7 cellular contexts compared by ENCODE assay signal in the genomic region with DNA sequence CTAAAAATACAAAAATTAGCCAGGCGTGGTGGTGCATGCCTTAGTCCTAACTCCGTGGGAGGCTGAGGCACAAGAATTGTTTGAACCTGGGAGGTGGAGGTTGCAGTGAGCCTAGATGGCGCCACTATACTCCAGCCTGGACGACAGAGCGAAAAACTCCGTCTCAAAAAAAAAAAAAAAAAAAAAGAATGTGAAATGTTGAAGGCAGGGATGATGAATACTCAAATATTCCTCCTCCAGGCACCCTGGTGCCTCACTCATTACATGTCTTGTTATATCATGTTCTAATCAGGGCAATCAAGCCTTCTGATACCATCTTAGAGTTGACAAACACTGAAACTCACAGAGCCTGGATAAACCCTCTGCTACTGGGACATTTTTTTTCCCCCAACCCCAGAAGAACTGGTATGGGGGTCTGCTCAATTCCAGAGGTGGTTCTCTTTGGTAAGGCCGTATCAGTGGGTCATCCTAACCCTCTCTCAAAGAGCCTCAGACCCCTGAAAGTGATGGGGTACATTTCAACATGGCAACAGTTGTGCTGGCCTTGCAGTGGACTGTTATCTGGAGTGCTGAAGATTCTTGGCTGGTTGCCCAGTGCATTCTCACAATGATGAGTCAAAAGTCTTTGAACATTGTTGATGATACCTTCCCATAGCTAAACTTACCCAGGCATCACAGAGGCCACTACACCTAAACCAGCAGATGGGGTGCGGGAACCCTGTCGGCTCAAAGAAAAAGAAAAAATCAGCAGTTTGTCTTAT. TPM values are rescaled to one million over a fixed set of nuclear protein-coding genes. Genes with fewer than 3 reads are reported as not detected.
DNase-seq lines count a peak whose midpoint lies in the region; ATAC-seq and TF ChIP-seq lines count a peak whose summit lies in the region.

No MANE protein-coding gene starts in this region.

- no peak overlapping the region for H2AFZ ChIP-seq in SK-N-SH (ENCODE audit: low read depth)

- no peak for TF ChIP-seq EP300 in SK-N-SH (IDR thresholded peaks at IDR 0.05; ENCODE audit: borderline replicate concordance in 1 of 2, low read depth in 1 of 2, low read length in 1 of 2)

- ATAC-seq in HG02884 (IDR thresholded peaks at IDR 0.05; ENCODE audit: unreplicated experiment) (peak; percentile 46), GM19455 (IDR thresholded peaks at IDR 0.05; ENCODE audit: unreplicated experiment) (no peak)

- H3K9me2 ChIP-seq in SK-N-SH: no peaks in the 10 kb centered on the region

- H3F3A ChIP-seq in SK-N-SH (replicated peaks; ENCODE audit: insufficient read depth): peaks cover 15% of the 10 kb centered on the region

- TF ChIP-seq CTCF in GM13976 (IDR thresholded peaks at IDR 0.05; ENCODE audit: borderline replicate concordance, control extremely low read depth, extremely low read depth, insufficient read depth, missing control alignments): no peak
- peak; percentile 29 for TF ChIP-seq CTCF in SK-N-SH (IDR thresholded peaks at IDR 0.05)
- TF ChIP-seq CTCF in cardiac fibroblast (IDR thresholded peaks at IDR 0.05; ENCODE audit: low read depth, low read length): no peak

- H3K9ac ChIP-seq in SK-N-SH: no peak overlapping the region

- no peaks in the 10 kb centered on the region for H3K36me3 ChIP-seq in SK-N-SH (replicated peaks in 1 of 2; ENCODE audit: control insufficient read depth in 1 of 2, insufficient read depth in 2 of 2, low read length in 1 of 2)

- H3K4me3 ChIP-seq in SK-N-SH (ENCODE audit: low read depth in 2 of 2, low read length in 1 of 2) (no peak overlapping the region), cardiac fibroblast (replicated peaks in 1 of 2; ENCODE audit: low read depth in 2 of 2, low read length in 2 of 2) (no peak overlapping the region)

- peaks cover 15% of the 10 kb centered on the region for H3K79me2 ChIP-seq in SK-N-SH (ENCODE audit: insufficient read depth)

- peaks cover 0 to 7% of the 10 kb centered on the region in 2 experiments; a peak in 1 of 4 replicates for H3K4me1 ChIP-seq in SK-N-SH (ENCODE audit: control insufficient read depth in 1 of 2, insufficient read depth in 2 of 2, low read depth in 1 of 2, low read length in 1 of 2)

- DNase-seq in GM13976 (ENCODE audit: low spot score) (peak; percentile 47), SK-N-SH (no peak), cardiac fibroblast (ENCODE audit: low read depth in 2 of 2) (peak; percentile 64 to 87), retina (no peak)
- DNase-seq in stimulated activated naive CD4-positive, alpha-beta T cell treated with Interleukin-2 at 50 U/mL for 16 hours (lab: John Stamatoyannopoulos, UW): peak; percentile 49

- H4K20me1 ChIP-seq in SK-N-SH (ENCODE audit: insufficient read depth): 0 out of 2 replicates have a peak, but pooled peaks cover under 1% of the 10 kb centered on the region

- peak overlapping the region in 1 of 2 experiments; percentile 54; a peak in 2 of 4 replicates for H3K27ac ChIP-seq in SK-N-SH (ENCODE audit: low read depth in 2 of 2, low read length in 1 of 2)

- in situ Hi-C loops in GM13976 (cut with MboI; ENCODE audit: low sequenced_read_pairs, unreplicated experiment): loop anchor here (25.0 kb wide), 1 partner anchor 527 kb away; no protein-coding TSS in a partner anchor

- no peaks in the 10 kb centered on the region for H3K27me3 ChIP-seq in SK-N-SH (ENCODE audit: insufficient read depth)

- 44% methylated on average over 9 of the region's 9 CpGs for whole genome bisulfite sequencing in SK-N-SH (ENCODE audit: low lambda C conversion rate)

- H3K9me3 ChIP-seq in SK-N-SH: no peaks in the 10 kb centered on the region

- POLR2A ChIA-PET in SK-N-SH (lab: Yijun Ruan, JAX): no interaction called here

- CTCF ChIA-PET in SK-N-SH (lab: Yijun Ruan, JAX): interaction anchor here (1.5 kb wide), 1 partner anchor 85 kb away, joined by 4 read pairs; no protein-coding TSS in a partner anchor

- TF ChIP-seq RAD21 in SK-N-SH (IDR thresholded peaks at IDR 0.05; ENCODE audit: low read length): no peak

- no peak overlapping the region for H3K4me2 ChIP-seq in SK-N-SH

TF ChIP-seq in SK-N-SH, 30 proteins besides CTCF, POLR2A, EP300 and RAD21:
- TF ChIP-seq TEAD4 (IDR thresholded peaks at IDR 0.05; ENCODE audit: borderline replicate concordance, insufficient read depth) (no peak), NFIC (IDR thresholded peaks at IDR 0.05; ENCODE audit: borderline replicate concordance) (peak; percentile 79), RXRA (IDR thresholded peaks at IDR 0.05; ENCODE audit: borderline replicate concordance, low read depth) (no peak), SMC3 (IDR thresholded peaks at IDR 0.05; ENCODE audit: low read depth, low read length) (no peak), ELF1 (IDR thresholded peaks at IDR 0.05) (no peak), CHD2 (IDR thresholded peaks at IDR 0.05; ENCODE audit: low read length, partially characterized antibody) (no peak), SIN3A (IDR thresholded peaks at IDR 0.05; ENCODE audit: borderline replicate concordance, low read depth, low read length) (no peak), FOXM1 (IDR thresholded peaks at IDR 0.05; ENCODE audit: low read depth) (no peak), JUND (IDR thresholded peaks at IDR 0.05) (peak; percentile 21), MXI1 (IDR thresholded peaks at IDR 0.05; ENCODE audit: low read depth, low read length) (no peak), POLR2AphosphoS5 (IDR thresholded peaks at IDR 0.05; ENCODE audit: low read depth, low read length) (no peak), FOSL2 (IDR thresholded peaks at IDR 0.05; ENCODE audit: borderline replicate concordance, low read depth) (peak; percentile 30; the same call in 1 of the 2 replicates), GATA2 (CRISPR knock-in tag; IDR thresholded peaks at IDR 0.05) (no peak), FOXJ3 (CRISPR knock-in tag; IDR thresholded peaks at IDR 0.05) (no peak)
- TF ChIP-seq, protein P1, sequence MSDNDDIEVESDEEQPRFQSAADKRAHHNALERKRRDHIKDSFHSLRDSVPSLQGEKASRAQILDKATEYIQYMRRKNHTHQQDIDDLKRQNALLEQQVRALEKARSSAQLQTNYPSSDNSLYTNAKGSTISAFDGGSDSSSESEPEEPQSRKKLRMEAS (IDR thresholded peaks at IDR 0.05; ENCODE audit: low read depth): no peak
- TF ChIP-seq, protein P2, sequence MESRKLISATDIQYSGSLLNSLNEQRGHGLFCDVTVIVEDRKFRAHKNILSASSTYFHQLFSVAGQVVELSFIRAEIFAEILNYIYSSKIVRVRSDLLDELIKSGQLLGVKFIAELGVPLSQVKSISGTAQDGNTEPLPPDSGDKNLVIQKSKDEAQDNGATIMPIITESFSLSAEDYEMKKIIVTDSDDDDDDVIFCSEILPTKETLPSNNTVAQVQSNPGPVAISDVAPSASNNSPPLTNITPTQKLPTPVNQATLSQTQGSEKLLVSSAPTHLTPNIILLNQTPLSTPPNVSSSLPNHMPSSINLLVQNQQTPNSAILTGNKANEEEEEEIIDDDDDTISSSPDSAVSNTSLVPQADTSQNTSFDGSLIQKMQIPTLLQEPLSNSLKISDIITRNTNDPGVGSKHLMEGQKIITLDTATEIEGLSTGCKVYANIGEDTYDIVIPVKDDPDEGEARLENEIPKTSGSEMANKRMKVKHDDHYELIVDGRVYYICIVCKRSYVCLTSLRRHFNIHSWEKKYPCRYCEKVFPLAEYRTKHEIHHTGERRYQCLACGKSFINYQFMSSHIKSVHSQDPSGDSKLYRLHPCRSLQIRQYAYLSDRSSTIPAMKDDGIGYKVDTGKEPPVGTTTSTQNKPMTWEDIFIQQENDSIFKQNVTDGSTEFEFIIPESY (IDR thresholded peaks at IDR 0.05; ENCODE audit: borderline replicate concordance, low read depth): no peak
- TF ChIP-seq, protein P3, sequence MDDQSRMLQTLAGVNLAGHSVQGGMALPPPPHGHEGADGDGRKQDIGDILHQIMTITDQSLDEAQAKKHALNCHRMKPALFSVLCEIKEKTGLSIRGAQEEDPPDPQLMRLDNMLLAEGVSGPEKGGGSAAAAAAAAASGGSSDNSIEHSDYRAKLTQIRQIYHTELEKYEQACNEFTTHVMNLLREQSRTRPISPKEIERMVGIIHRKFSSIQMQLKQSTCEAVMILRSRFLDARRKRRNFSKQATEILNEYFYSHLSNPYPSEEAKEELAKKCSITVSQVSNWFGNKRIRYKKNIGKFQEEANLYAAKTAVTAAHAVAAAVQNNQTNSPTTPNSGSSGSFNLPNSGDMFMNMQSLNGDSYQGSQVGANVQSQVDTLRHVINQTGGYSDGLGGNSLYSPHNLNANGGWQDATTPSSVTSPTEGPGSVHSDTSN (IDR thresholded peaks at IDR 0.05): no peak
- TF ChIP-seq, protein P4, sequence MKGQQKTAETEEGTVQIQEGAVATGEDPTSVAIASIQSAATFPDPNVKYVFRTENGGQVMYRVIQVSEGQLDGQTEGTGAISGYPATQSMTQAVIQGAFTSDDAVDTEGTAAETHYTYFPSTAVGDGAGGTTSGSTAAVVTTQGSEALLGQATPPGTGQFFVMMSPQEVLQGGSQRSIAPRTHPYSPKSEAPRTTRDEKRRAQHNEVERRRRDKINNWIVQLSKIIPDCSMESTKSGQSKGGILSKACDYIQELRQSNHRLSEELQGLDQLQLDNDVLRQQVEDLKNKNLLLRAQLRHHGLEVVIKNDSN (IDR thresholded peaks at IDR 0.05; ENCODE audit: borderline replicate concordance, low read depth): no peak

RNA-seq across cellular contexts. Expression of a gene that starts 2.4 kb away (rescaled TPM):
- polyA plus RNA-seq in SK-N-SH (2012; rRNA removed): 24.8 and 27.9 TPM in 2 replicates
- polyA plus RNA-seq in SK-N-SH (2012; cell fraction: cytosol; rRNA removed): 30.0 and 32.7 TPM in 2 replicates
- 11.9 and 15.9 TPM in 2 replicates for polyA plus RNA-seq in SK-N-SH (2012; cell fraction: nucleus; rRNA removed)

Comparison
In these comparisons a context has a peak if more than half of its experiments do, and no peak if none do; other contexts are left out.
1. DNase-seq: peak in GM13976 (single experiment), cardiac fibroblast (2 of 2) and stimulated activated naive CD4-positive, alpha-beta T cell treated with Interleukin-2 at 50 U/mL for 16 hours (single experiment); none in SK-N-SH (single experiment) and retina (single experiment).